Comparison of ENCODE assay signal across 8 cellular contexts in the genomic region with DNA sequence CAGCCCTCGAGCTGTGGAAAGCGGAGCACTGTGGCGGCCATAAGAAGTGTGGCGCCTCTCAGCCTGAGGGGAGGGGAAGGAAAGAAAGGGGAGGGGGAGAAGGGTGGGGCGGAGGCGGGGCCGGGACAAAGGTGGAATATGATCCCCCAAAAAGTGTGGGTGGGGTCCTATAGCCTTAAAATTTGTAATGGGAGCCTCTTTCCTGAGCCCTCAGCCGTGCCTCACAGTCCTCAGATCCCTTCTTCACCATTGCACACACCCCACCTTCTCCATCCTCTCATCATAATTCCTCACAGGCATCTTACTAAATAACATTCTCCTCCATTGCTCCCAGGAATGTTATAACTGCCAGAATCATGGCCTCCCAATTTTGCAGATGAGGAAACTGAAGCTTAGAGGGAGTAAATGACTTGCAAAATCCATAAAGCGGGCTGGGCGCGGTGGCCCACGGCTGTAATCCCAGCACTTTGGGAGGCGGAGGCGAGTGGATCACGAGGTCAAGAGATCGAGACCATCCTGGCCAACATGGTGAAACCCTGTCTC. TPM values are rescaled to one million over a fixed set of nuclear protein-coding genes. Genes with fewer than 3 reads are reported as not detected.
DNase-seq lines count a peak whose midpoint lies in the region; ATAC-seq, FAIRE-seq and TF ChIP-seq lines count a peak whose summit lies in the region.

No MANE protein-coding gene starts in this region.

- H3K36me3 ChIP-seq in breast epithelium (no peaks in the 10 kb centered on the region), mucosa of descending colon (ENCODE audit: low read depth) (peaks cover 5% of the 10 kb centered on the region)

- no peaks in the 10 kb centered on the region for H3K27me3 ChIP-seq in HL-60 (ENCODE audit: insufficient read depth, poor library complexity, severe bottlenecking)
- no peaks in the 10 kb centered on the region for H3K27me3 ChIP-seq in breast epithelium

- DNase-seq in HL-60 (ENCODE audit: low read depth in 1 of 2, low spot score in 1 of 2) (no peak), breast epithelium (ENCODE audit: low spot score in 2 of 2) (no peak), mucosa of descending colon (peak in 2 of 3 donors; percentile 59 to 65), DMS114 treated with DMSO at 0.1 percent for 48 hours (lab: John Stamatoyannopoulos, UW; ENCODE audit: unreplicated experiment) (no peak), HTR-8/SVneo (ENCODE audit: insufficient read length, low spot score) (no peak), lower leg skin (ENCODE audit: low spot score in 2 of 2) (no peak)

- H3K9me3 ChIP-seq in breast epithelium (no peaks in the 10 kb centered on the region), mucosa of descending colon (no peaks in the 10 kb centered on the region)

- H3K27ac ChIP-seq in HL-60 (replicated peaks) (peak overlapping the region; percentile 62), breast epithelium (peak overlapping the region; percentile 96 to 98)

- WGBS in lower leg skin, 2 donors, result 45 to 47% methylated on average over 16 of the region's 16 CpGs

- TF ChIP-seq CTCF in HL-60 (IDR thresholded peaks at IDR 0.05; ENCODE audit: insufficient read depth, low read length) (no peak), breast epithelium (IDR thresholded peaks at IDR 0.05) (no peak), mucosa of descending colon (IDR thresholded peaks at IDR 0.05) (no peak), lower leg skin (IDR thresholded peaks at IDR 0.05) (no peak)

- H3K4me3 ChIP-seq in HL-60 (replicated peaks; ENCODE audit: insufficient read depth, low read length), result peak overlapping the region; percentile 46
- H3K4me3 ChIP-seq in breast epithelium, result peak overlapping the region; percentile 75 to 98 (median 91)
- no peak overlapping the region for H3K4me3 ChIP-seq in mucosa of descending colon
- H3K4me3 ChIP-seq in lower leg skin (ENCODE audit: low read depth, poor library complexity, severe bottlenecking), result no peak overlapping the region

- intact Hi-C loops in breast epithelium (cut with DNase I; ENCODE audit: low total_unique reads), result no loop called here
- intact Hi-C loops in mucosa of descending colon (cut with DNase I, micrococcal nuclease), result no loop called here
- intact Hi-C loops in lower leg skin (cut with DNase I; ENCODE audit: low total_unique reads), result no loop called here

- ATAC-seq in GM18502 (IDR thresholded peaks at IDR 0.05; ENCODE audit: poor library complexity, unreplicated experiment), result peak; percentile 6
- peak; percentile 5 for ATAC-seq in mucosa of descending colon
- ATAC-seq in HG03457 (IDR thresholded peaks at IDR 0.05; ENCODE audit: unreplicated experiment), result no peak

- no peak for FAIRE-seq in HTR-8/SVneo (lab: Jason Lieb, UNC)

- TF ChIP-seq POLR2A in breast epithelium (IDR thresholded peaks at IDR 0.05) (no peak), lower leg skin (IDR thresholded peaks at IDR 0.05) (no peak)

- H3K4me1 ChIP-seq in breast epithelium (peaks cover 0 to 10% of the 10 kb centered on the region in 2 donors), mucosa of descending colon (ENCODE audit: low read depth) (peaks cover 9% of the 10 kb centered on the region)

RNA-seq across cellular contexts. Expression of gene RAB6A, which starts 0.6 kb away (rescaled TPM):
- 100 to 1,000 TPM in 2 of 3 donors, 10 to 100 TPM in 1; 79.6 to 119 (median 102) TPM for total RNA-seq in breast epithelium
- 100 to 1,000 TPM; 138 to 140 (median 139) TPM for total RNA-seq in mucosa of descending colon
- 100 to 1,000 TPM; 119 to 178 (median 151) TPM for total RNA-seq in lower leg skin

RNA-seq across cellular contexts. Expression of gene MRPL48, which starts 26.2 kb away (rescaled TPM):
- total RNA-seq in breast epithelium (10 to 100 TPM in 2 of 3 donors, 1 to 10 TPM in 1; 6.9 to 28.2 (median 15.7) TPM), mucosa of descending colon (10 to 100 TPM; 31.5 to 41.2 (median 39.7) TPM), lower leg skin (10 to 100 TPM; 15.2 to 26.4 (median 21.0) TPM)

Comparison
In these comparisons a context has a peak if more than half of its experiments do, and no peak if none do; other contexts are left out.
1. DNase-seq: peak in mucosa of descending colon (2 of 3); none in HL-60 (0 of 2), breast epithelium (0 of 2), DMS114 treated with DMSO at 0.1 percent for 48 hours (single experiment), HTR-8/SVneo (single experiment) and lower leg skin (0 of 2).
2. H3K4me3 ChIP-seq: peak in HL-60 (single experiment) and breast epithelium (3 of 3); none in mucosa of descending colon (single experiment) and lower leg skin (single experiment).